ENCODE assay signal across 7 cellular contexts in genomic region chr13:98141938-98142426, GRCh38. TPM values are rescaled to one million over a fixed set of nuclear protein-coding genes. Genes with fewer than 3 reads are reported as not detected.
DNase-seq lines count a peak whose midpoint lies in the region; ATAC-seq and TF ChIP-seq lines count a peak whose summit lies in the region.

No MANE protein-coding gene starts in this region.

- TF ChIP-seq CTCF in MM.1S (IDR thresholded peaks at IDR 0.05; ENCODE audit: low read length) (no peak), endodermal cell (conservative IDR thresholded peaks at IDR 0.05) (no peak)

- ATAC-seq in GM19455 (IDR thresholded peaks at IDR 0.05; ENCODE audit: unreplicated experiment), result peak; percentile 8
- peak in 1 of 2 donors; percentile 5 for ATAC-seq in naive B cell (ENCODE audit: low read depth in 2 of 2)
- no peak for ATAC-seq in GM18520 (IDR thresholded peaks at IDR 0.05; ENCODE audit: unreplicated experiment)

- H3K36me3 Mint-ChIP-seq in endodermal cell (ENCODE audit: low read depth) (peaks cover 1% of the 10 kb centered on the region), naive B cell (no peaks in the 10 kb centered on the region)

- DNase-seq in MM.1S, result no peak
- peak; percentile 83 for DNase-seq in endodermal cell
- no peak for DNase-seq in naive B cell
- DNase-seq in NCI-H1436 (lab: John Stamatoyannopoulos, UW), result no peak
- no peak for DNase-seq in SIG-M5 (lab: John Stamatoyannopoulos, UW)

- H2AFZ ChIP-seq in MM.1S (ENCODE audit: low read length), result peak overlapping the region; percentile 77; the same call in 1 of the 2 replicates

- H3K9me3 Mint-ChIP-seq in endodermal cell (no peaks in the 10 kb centered on the region), naive B cell (peaks cover 0 to 2% (median 0%) of the 10 kb centered on the region in 7 donors)

- peak overlapping the region; percentile 87; the same call in 1 of the 2 replicates for H3K4me2 ChIP-seq in MM.1S (ENCODE audit: low read depth, low read length)

- H3K27me3 ChIP-seq in MM.1S (replicated peaks; ENCODE audit: insufficient read depth, low read length) (0 out of 2 replicates have a peak, but pooled peaks cover 4% of the 10 kb centered on the region), endodermal cell (ENCODE audit: control insufficient read depth, insufficient read depth, low read length, poor library complexity, severe bottlenecking) (no peaks in the 10 kb centered on the region)

- H3K27ac ChIP-seq in MM.1S (ENCODE audit: low read length) (no peak overlapping the region), endodermal cell (ENCODE audit: low read depth, low read length) (no peak overlapping the region)

- H3K36me3 ChIP-seq in MM.1S (replicated peaks; ENCODE audit: insufficient read depth, low read length), result no peaks in the 10 kb centered on the region
- no peaks in the 10 kb centered on the region for H3K36me3 ChIP-seq in endodermal cell (ENCODE audit: control insufficient read depth, insufficient read depth, low read length)

- peak overlapping the region; percentile 95 for H3K4me3 Mint-ChIP-seq in endodermal cell
- peak overlapping the region in 7 of 8 donors; percentile 60 to 85 (median 68) for H3K4me3 Mint-ChIP-seq in naive B cell

- WGBS in endodermal cell (ENCODE audit: insufficient coverage in 1 of 2, insufficient read length in 1 of 2), 2 experiments, result 20 to 34% methylated on average over 3 to 22 of the region's 22 CpGs

- H3F3A ChIP-seq in MM.1S (ENCODE audit: insufficient read depth, low read length), result no peaks in the 10 kb centered on the region

- H3K4me1 ChIP-seq in MM.1S (ENCODE audit: low read length) (no peaks in the 10 kb centered on the region; the same call in 1 of the 2 replicates), endodermal cell (ENCODE audit: control insufficient read depth, insufficient read depth, low read length) (peaks cover 4% of the 10 kb centered on the region)

- peak overlapping the region; percentile 65; the same call in 1 of the 2 replicates for H3K4me3 ChIP-seq in MM.1S (ENCODE audit: low read length)
- H3K4me3 ChIP-seq in endodermal cell (ENCODE audit: low read length), result peak overlapping the region; percentile 79

- peaks cover 9% of the 10 kb centered on the region for H3K27me3 Mint-ChIP-seq in endodermal cell (ENCODE audit: insufficient read depth)
- H3K27me3 Mint-ChIP-seq in naive B cell, result peaks cover 54 to 77% (median 67%) of the 10 kb centered on the region in 3 donors

- H3K27ac Mint-ChIP-seq in endodermal cell (peak overlapping the region; percentile 83), naive B cell (no peak overlapping the region)

- H3K9me2 ChIP-seq in MM.1S (replicated peaks; ENCODE audit: insufficient read depth, low read length), result no peaks in the 10 kb centered on the region

- H3K9me3 ChIP-seq in MM.1S (replicated peaks; ENCODE audit: insufficient read depth, low read length) (no peaks in the 10 kb centered on the region), endodermal cell (ENCODE audit: control insufficient read depth, low read length) (no peaks in the 10 kb centered on the region)

- no peaks in the 10 kb centered on the region for H4K20me1 ChIP-seq in MM.1S (ENCODE audit: insufficient read depth, low read length)

- peaks cover 14% of the 10 kb centered on the region for H3K79me2 ChIP-seq in MM.1S (ENCODE audit: low read length)

- H3K4me1 Mint-ChIP-seq in endodermal cell, result peaks cover 33% of the 10 kb centered on the region
- H3K4me1 Mint-ChIP-seq in naive B cell, result peaks cover 10 to 13% (median 10%) of the 10 kb centered on the region in 3 donors

- H3K9ac ChIP-seq in MM.1S (ENCODE audit: low read length) (no peak overlapping the region), endodermal cell (ENCODE audit: extremely low read depth, low read length, poor library complexity, severe bottlenecking) (peak overlapping the region; percentile 46)

RNA-seq across cellular contexts. Expression of gene FARP1, which starts 0.9 kb away (rescaled TPM):
- 100 to 1,000 TPM; 237 to 319 TPM for total RNA-seq in endodermal cell
- polyA plus RNA-seq in endodermal cell (2013, experiment 1 of 2), result 114 TPM
- polyA plus RNA-seq in endodermal cell (2013, experiment 2 of 2), result 116 TPM
- polyA plus RNA-seq in naive B cell (ENCODE audit: low read depth in 6 of 6), result 1 to 10 TPM in 2 of 6 donors, under 1 TPM in 3, not detected in 1; 0.44 to 1.2 (median 0.86) TPM

RNA-seq across cellular contexts. Expression of gene RNF113B, which starts 35.1 kb away (rescaled TPM):
- not detected for total RNA-seq in endodermal cell
- not detected for polyA plus RNA-seq in endodermal cell (2013, experiment 1 of 2)
- not detected for polyA plus RNA-seq in endodermal cell (2013, experiment 2 of 2)
- not detected for polyA plus RNA-seq in naive B cell (ENCODE audit: low read depth in 6 of 6)
